9 cellular contexts compared by ENCODE assay signal in the genomic region with DNA sequence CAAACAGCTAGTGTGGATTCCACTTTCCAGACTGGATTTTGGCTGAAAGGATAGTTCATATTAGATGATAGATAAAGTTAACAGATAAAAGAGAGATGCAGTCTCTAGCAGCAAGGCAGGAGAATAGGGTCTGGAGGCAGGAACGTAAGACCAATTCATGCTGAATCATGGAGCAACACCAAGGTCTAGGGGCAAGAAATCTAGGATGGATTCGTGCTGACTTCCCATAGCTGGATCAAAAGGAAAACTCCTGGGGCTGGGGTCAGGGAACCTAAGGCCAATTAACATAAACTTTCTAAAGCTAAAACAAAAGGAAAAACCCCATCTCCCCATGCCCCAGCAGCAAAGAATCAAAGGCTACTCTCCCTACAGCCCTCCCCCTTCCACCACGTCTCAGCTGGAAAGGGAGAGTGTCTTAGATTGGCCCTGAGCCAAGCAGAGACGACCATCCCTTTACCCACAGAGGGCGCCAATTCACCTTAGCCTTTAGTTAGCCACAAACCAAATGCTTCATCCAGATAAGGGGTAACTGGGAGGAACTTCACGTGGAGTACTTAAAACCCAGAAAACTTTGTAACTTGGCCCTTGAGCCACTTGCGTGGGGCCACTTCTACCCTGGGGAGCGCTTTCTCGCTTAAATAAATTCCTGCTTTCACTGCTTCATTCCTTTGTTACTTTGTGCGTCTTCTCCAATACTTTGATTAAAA. TPM values are rescaled to one million over a fixed set of nuclear protein-coding genes. Genes with fewer than 3 reads are reported as not detected.
A peak's percentile ranks its signal among the peaks of the same experiment; 100 is the strongest.
DNase-seq lines count a peak whose midpoint lies in the region; ATAC-seq and TF ChIP-seq lines count a peak whose summit lies in the region.
"Had no signal": no experiment of that assay in that cellular context is flagged by ENCODE, and none has a peak within 500 bp of the region (broad histone marks: within the 10 kb centered on the region; RNA-seq: fewer than 3 reads in every experiment).

No MANE protein-coding gene starts in this region.

- intact Hi-C loops in heart right ventricle (cut with DNase I) (no loop called here), spleen (cut with DNase I; ENCODE audit: low total_unique reads) (no loop called here), sigmoid colon (cut with DNase I) (no loop called here)

- DNase-seq in DMS153 (lab: John Stamatoyannopoulos, UW) (peak; percentile 57), LHCN-M2 (ENCODE audit: low read depth) (peak; percentile 51), RPMI8226 (peak; percentile 83), activated T-helper 1 cell treated with Interleukin-2 at 50 U/mL for 16 hours (ENCODE audit: low read depth) (peak; percentile 24), heart right ventricle (peak in 1 of 2 donors; percentile 63), spleen (peak; percentile 80), sigmoid colon (no peak)

- H3K27me3 ChIP-seq in heart right ventricle (peaks cover 0 to 21% (median 3%) of the 10 kb centered on the region in 7 donors), spleen (replicated peaks in 1 of 7) (no peaks in the 10 kb centered on the region), sigmoid colon (peaks cover 0 to 3% (median 0%) of the 10 kb centered on the region in 3 donors)

- no peaks in the 10 kb centered on the region for H3K36me3 ChIP-seq in heart right ventricle
- peaks cover 0 to 17% (median 0%) of the 10 kb centered on the region in 6 donors for H3K36me3 ChIP-seq in spleen
- no peaks in the 10 kb centered on the region for H3K36me3 ChIP-seq in sigmoid colon

- H3K4me3 ChIP-seq in heart right ventricle: no peak overlapping the region
- no peak overlapping the region for H3K4me3 ChIP-seq in spleen
- H3K4me3 ChIP-seq in sigmoid colon: no peak overlapping the region
- H3K4me3 ChIP-seq: SK-N-MC had no signal

- H3K4me1 ChIP-seq in heart right ventricle: peaks cover 0 to 61% (median 0%) of the 10 kb centered on the region in 9 donors
- H3K4me1 ChIP-seq in spleen: peaks cover 0 to 59% (median 28%) of the 10 kb centered on the region in 6 donors
- no peaks in the 10 kb centered on the region for H3K4me1 ChIP-seq in sigmoid colon

- TF ChIP-seq CTCF in heart right ventricle (IDR thresholded peaks at IDR 0.05): peak in 8 of 9 donors; percentile 11 to 62 (median 49)
- TF ChIP-seq CTCF in spleen (IDR thresholded peaks at IDR 0.05 in 8 of 11, conservative IDR thresholded peaks at IDR 0.05 in 3 of 11): peak; percentile 30 to 70 (median 59)
- TF ChIP-seq CTCF in sigmoid colon (IDR thresholded peaks at IDR 0.05): peak in 1 of 4 experiments; percentile 14

- TF ChIP-seq POLR2A in spleen (IDR thresholded peaks at IDR 0.05) (no peak), sigmoid colon (IDR thresholded peaks at IDR 0.05) (no peak)

- H3K27ac ChIP-seq in heart right ventricle: peak overlapping the region in 1 of 10 donors; percentile 74
- peak overlapping the region in 3 of 8 donors; percentile 43 to 93 (median 53) for H3K27ac ChIP-seq in spleen
- no peak overlapping the region for H3K27ac ChIP-seq in sigmoid colon
- H3K27ac ChIP-seq: SK-N-MC had no signal

- no peak for TF ChIP-seq EP300 in sigmoid colon (IDR thresholded peaks at IDR 0.05)

- ATAC-seq in heart right ventricle (peak in 7 of 8 donors; percentile 41 to 72 (median 64)), HG02970 (IDR thresholded peaks at IDR 0.05; ENCODE audit: low FRiP score, unreplicated experiment) (no peak)

- WGBS in heart right ventricle, 2 donors: 23 to 26% methylated on average over 10 of the region's 10 CpGs
- 18 to 29% (median 24%) methylated on average over 10 of the region's 10 CpGs for WGBS in spleen, 5 donors
- 32 to 43% methylated on average over 10 of the region's 10 CpGs for WGBS in sigmoid colon, 2 donors

- H3K9me3 ChIP-seq in heart right ventricle (no peaks in the 10 kb centered on the region), spleen (no peaks in the 10 kb centered on the region), sigmoid colon (no peaks in the 10 kb centered on the region)

RNA-seq across cellular contexts. Expression of a gene that starts 7.6 kb away (rescaled TPM):
- 0.32 and 0.52 TPM in 2 replicates for total RNA-seq in LHCN-M2 (2014; rRNA removed)
- not detected for polyA plus RNA-seq in LHCN-M2 (2012)
- total RNA-seq in heart right ventricle: 1 to 10 TPM in 4 of 10 donors, under 1 TPM in 6; 0.35 to 6.0 (median 0.99) TPM
- 10 to 100 TPM in 1 of 2 donors, not detected in 1; 12.4 TPM for polyA plus RNA-seq in heart right ventricle
- total RNA-seq in spleen: 10 to 100 TPM; 14.8 to 51.9 (median 24.9) TPM
- 1 to 10 TPM in 2 of 3 donors, under 1 TPM in 1; 0.64 to 3.7 (median 2.9) TPM for polyA plus RNA-seq in spleen
- 1 to 10 TPM in 3 of 4 donors, under 1 TPM in 1; 0.36 to 3.5 (median 2.0) TPM for total RNA-seq in sigmoid colon
- polyA plus RNA-seq in sigmoid colon: 1 to 10 TPM in 2 of 3 donors, under 1 TPM in 1; 0.74 to 6.0 (median 1.8) TPM

RNA-seq across cellular contexts. Expression of a gene that starts 50.7 kb away (rescaled TPM):
- not detected in 2 replicates for total RNA-seq in LHCN-M2 (2014; rRNA removed)
- not detected for polyA plus RNA-seq in LHCN-M2 (2012)
- total RNA-seq in heart right ventricle: not detected
- under 1 TPM in 1 of 2 donors, not detected in 1; 0.04 TPM for polyA plus RNA-seq in heart right ventricle
- 1 to 10 TPM in 1 of 7 donors, not detected in 6; 2.2 TPM for total RNA-seq in spleen
- polyA plus RNA-seq in spleen: under 1 TPM in 1 of 3 donors, not detected in 2; 0.44 TPM
- not detected for total RNA-seq in sigmoid colon
- polyA plus RNA-seq in sigmoid colon: under 1 TPM in 1 of 3 donors, not detected in 2; 0.22 TPM

RNA-seq across cellular contexts. Expression of a gene that starts 56.6 kb away (rescaled TPM):
- not detected in 2 replicates for total RNA-seq in LHCN-M2 (2014; rRNA removed)
- polyA plus RNA-seq in LHCN-M2 (2012): not detected
- total RNA-seq in heart right ventricle: not detected
- polyA plus RNA-seq in heart right ventricle: not detected
- not detected for total RNA-seq in spleen
- not detected for polyA plus RNA-seq in spleen
- total RNA-seq in sigmoid colon: not detected
- polyA plus RNA-seq in sigmoid colon: under 1 TPM in 1 of 3 donors, not detected in 2; 0.20 TPM
